Comparison of ENCODE assay signal across 25 cellular contexts in the genomic region with DNA sequence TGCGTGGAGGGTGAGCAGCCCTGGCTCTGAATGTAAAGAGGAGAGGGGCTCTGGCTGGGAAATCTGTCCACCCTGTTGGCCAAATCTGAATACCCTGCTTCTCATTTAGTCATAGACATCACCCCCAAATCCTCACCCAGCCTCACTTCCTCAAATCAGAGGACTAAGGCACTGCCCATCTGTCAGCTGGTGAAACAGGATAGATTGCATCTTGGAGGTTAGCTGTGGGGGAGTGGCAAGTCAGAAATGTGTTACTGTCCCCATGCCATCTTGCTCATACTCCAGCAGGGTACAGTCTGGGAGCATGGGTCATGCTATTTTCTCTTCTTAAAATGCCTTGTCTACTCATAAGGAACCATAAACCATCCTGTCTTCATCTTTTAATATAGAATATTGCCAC. TPM values are rescaled to one million over a fixed set of nuclear protein-coding genes. Genes with fewer than 3 reads are reported as not detected.
DNase-seq lines count a peak whose midpoint lies in the region; ATAC-seq and TF ChIP-seq lines count a peak whose summit lies in the region.
"Had no signal": no experiment of that assay in that cellular context is flagged by ENCODE, and none has a peak within 500 bp of the region (broad histone marks: within the 10 kb centered on the region; RNA-seq: fewer than 3 reads in every experiment).

No MANE protein-coding gene starts in this region.

- H3K27ac ChIP-seq in PC-3 (ENCODE audit: low read length) (no peak overlapping the region), lower lobe of right lung (no peak overlapping the region)
- H3K27ac ChIP-seq: A549, esophagus muscularis mucosa, PC-9, SJCRH30, stomach, tibial nerve had no signal

- DNase-seq in SKM-1 treated with dmso at 0.1 percent for 144 hours (lab: John Stamatoyannopoulos, UW; ENCODE audit: unreplicated experiment) = peak; percentile 9
- DNase-seq in SKM-1 (lab: John Stamatoyannopoulos, UW; ENCODE audit: unreplicated experiment) = no peak
- peak; percentile 7 for DNase-seq in PC-3
- no peak for DNase-seq in lower lobe of right lung
- no peak for DNase-seq in activated naive CD4-positive, alpha-beta T cell (lab: John Stamatoyannopoulos, UW)
- DNase-seq in dedifferentiated amniotic fluid mesenchymal stem cell (ENCODE audit: extremely low spot score) = no peak
- no peak for DNase-seq in globus pallidus (ENCODE audit: low spot score)
- DNase-seq: activated CD4-positive, alpha-beta T cell treated with anti-CD3 and anti-CD28 coated beads, Interleukin-2, amount 50 U/mL, for 1 hour; activated naive CD8-positive, alpha-beta T cell treated with anti-CD3 and anti-CD28 coated beads for 36 hours; Calu3; cerebellar nuclear complex; effector CD8-positive, alpha-beta T cell; mesenchymal stem cell; naive thymus-derived CD8-positive, alpha-beta T cell; NCI-H1694; NCI-H748 treated with DMSO at 0.1 percent for 48 hours; PC-9; retina; SJCRH30; stomach; T-helper 17 cell had no signal

- H3K9me3 ChIP-seq in PC-3 (ENCODE audit: low read length) (no peaks in the 10 kb centered on the region), lower lobe of right lung (no peaks in the 10 kb centered on the region)
- H3K9me3 ChIP-seq: A549, esophagus muscularis mucosa, SJCRH30, stomach, tibial nerve had no signal

- no peaks in the 10 kb centered on the region for H3K36me3 ChIP-seq in PC-3 (ENCODE audit: low read depth, low read length)
- no peaks in the 10 kb centered on the region for H3K36me3 ChIP-seq in lower lobe of right lung
- H3K36me3 ChIP-seq: esophagus muscularis mucosa, SJCRH30, stomach, tibial nerve had no signal

- H2AFZ ChIP-seq in PC-3 (ENCODE audit: low read length) = no peak overlapping the region
- H2AFZ ChIP-seq: PC-9 had no signal

- peaks cover 79% of the 10 kb centered on the region for H3K27me3 ChIP-seq in PC-3 (ENCODE audit: low read length)
- no peaks in the 10 kb centered on the region for H3K27me3 ChIP-seq in lower lobe of right lung (ENCODE audit: low read depth)
- H3K27me3 ChIP-seq: SJCRH30, tibial nerve had no signal

- CTCF ChIA-PET in PC-3 (lab: Charles Lee) = no interaction called here

- no TSS peak for BruUV-seq in PC-3 (replicated peaks; lab: Mats Ljungman, UMichigan)

- POLR2A ChIA-PET in PC-3 (lab: Charles Lee; ENCODE audit: unreplicated experiment) = no interaction called here

- H3K4me1 ChIP-seq in PC-3 (ENCODE audit: insufficient read depth, low read length) (no peaks in the 10 kb centered on the region), lower lobe of right lung (peaks cover 11% of the 10 kb centered on the region)
- H3K4me1 ChIP-seq: A549, esophagus muscularis mucosa had no signal

- H4K20me1 ChIP-seq in PC-3 (ENCODE audit: low read length) = no peaks in the 10 kb centered on the region

- H3K79me2 ChIP-seq in PC-3 (ENCODE audit: low read length) = no peaks in the 10 kb centered on the region

- H3K4me3 ChIP-seq in PC-3 (ENCODE audit: low read length) (no peak overlapping the region), lower lobe of right lung (no peak overlapping the region)
- H3K4me3 ChIP-seq: A549, esophagus muscularis mucosa, PC-9, SJCRH30, stomach, tibial nerve had no signal

- TF ChIP-seq CTCF in PC-3 (conservative IDR thresholded peaks at IDR 0.05; ENCODE audit: low read depth, low read length) (no peak), lower lobe of right lung (IDR thresholded peaks at IDR 0.05) (no peak)

- H3K9ac ChIP-seq in PC-3 (ENCODE audit: low read length) = no peak overlapping the region

- no peaks in the 10 kb centered on the region for H3K9me2 ChIP-seq in PC-3 (replicated peaks; ENCODE audit: low read length)

- intact Hi-C loops in PC-3 (cut with micrococcal nuclease) (no loop called here), lower lobe of right lung (cut with DNase I) (no loop called here)

- no peak for ATAC-seq in PC-3
- ATAC-seq in lower lobe of right lung = peak; percentile 61 to 62
- no peak for ATAC-seq in GM21528 (IDR thresholded peaks at IDR 0.05; ENCODE audit: low FRiP score, unreplicated experiment)
- ATAC-seq: A549; naive thymus-derived CD8-positive, alpha-beta T cell; T-helper 17 cell had no signal

- H3F3A ChIP-seq in PC-3 (ENCODE audit: low read length, unreplicated experiment) = no peaks in the 10 kb centered on the region

- H3K4me2 ChIP-seq in PC-3 (ENCODE audit: low read length) = no peak overlapping the region
- H3K4me2 ChIP-seq: A549, PC-9 had no signal

RNA-seq across cellular contexts. Expression of gene DTNBP1, which starts 9.5 kb away (rescaled TPM):
- 7.9 and 9.8 TPM in 2 replicates for total RNA-seq in PC-3 (2014; rRNA removed)
- 25.9 TPM for total RNA-seq in lower lobe of right lung

Comparison
In these comparisons a context has a peak if more than half of its experiments do, and no peak if none do; other contexts are left out.
1. DNase-seq: peak in SKM-1 treated with dmso at 0.1 percent for 144 hours (single experiment) and PC-3 (single experiment); none in SKM-1 (single experiment), lower lobe of right lung (single experiment), activated naive CD4-positive, alpha-beta T cell (0 of 4), dedifferentiated amniotic fluid mesenchymal stem cell (single experiment) and globus pallidus (single experiment).
2. ATAC-seq: peak in lower lobe of right lung (2 of 2); none in PC-3 (single experiment) and GM21528 (single experiment).